8 cellular contexts compared by ENCODE assay signal in the genomic region with DNA sequence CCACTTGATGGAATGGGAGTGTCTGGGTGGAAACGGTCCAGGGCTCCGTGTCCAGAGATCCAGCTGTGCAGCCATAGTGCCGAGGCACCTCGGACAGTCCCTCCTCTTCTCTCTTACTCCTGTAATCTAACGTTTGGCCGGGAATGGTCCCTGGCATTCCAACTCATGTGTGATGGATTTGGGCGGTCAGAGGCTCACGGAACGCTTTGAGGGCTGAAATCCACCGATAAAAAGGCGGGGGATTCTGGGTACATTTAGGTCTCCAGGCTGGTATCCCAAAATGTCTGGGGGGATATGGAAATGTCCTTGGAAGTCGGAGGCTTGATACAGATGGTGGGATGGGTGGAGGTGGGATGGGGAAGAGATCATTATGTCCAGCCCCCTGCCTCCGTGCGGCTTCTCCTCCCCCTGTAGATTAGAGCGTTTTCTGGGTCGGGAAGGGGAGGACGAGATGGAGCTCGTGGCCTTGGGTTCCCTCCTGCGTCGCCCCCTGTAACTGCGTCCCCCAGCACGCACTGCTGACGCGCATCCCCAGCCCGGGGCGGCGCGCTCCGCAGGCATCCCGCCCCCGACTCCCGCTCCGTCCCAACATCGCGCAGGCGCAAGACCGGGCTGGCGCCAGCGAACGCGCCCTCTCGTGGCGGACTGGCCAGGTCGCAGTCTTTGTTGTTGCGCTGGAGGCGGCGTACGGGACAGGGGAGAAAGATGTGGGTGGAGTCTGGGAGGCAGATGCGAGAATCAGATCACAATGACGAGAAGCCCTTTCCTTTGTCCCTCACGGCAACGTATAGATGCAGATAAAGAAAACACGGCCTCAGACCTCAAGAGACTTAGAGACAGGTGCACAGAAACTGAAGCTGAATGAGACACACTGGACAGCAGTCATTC.
DNase-seq lines count a peak whose midpoint lies in the region; ATAC-seq and TF ChIP-seq lines count a peak whose summit lies in the region.

No MANE protein-coding gene starts in this region.

- peak overlapping the region; percentile 80 for H3K4me3 ChIP-seq in AG10803 (ENCODE audit: low read length)

- peak; percentile 82 for TF ChIP-seq CTCF in AG10803 (conservative IDR thresholded peaks at IDR 0.05; ENCODE audit: low read length)

- ATAC-seq in GM19023 (IDR thresholded peaks at IDR 0.05; ENCODE audit: unreplicated experiment) (peak; percentile 76), HG03342 (IDR thresholded peaks at IDR 0.05; ENCODE audit: unreplicated experiment) (peak; percentile 82)
- peak; percentile 98 for ATAC-seq in activated CD4-positive, CD25-positive, alpha-beta regulatory T cell treated with anti-CD3 and anti-CD28 coated beads, Interleukin-2, amount 50 U/mL, for 24 hours

- DNase-seq in AG10803 (ENCODE audit: low read depth) (peak; percentile 83), NCI-H446 treated with DMSO at 0.1 percent for 48 hours (lab: John Stamatoyannopoulos, UW) (peak; percentile 76), cerebellar cortex (ENCODE audit: low spot score) (peak; percentile 90), kidney tubule cell (ENCODE audit: low spot score) (peak; percentile 86)
- DNase-seq in stimulated activated CD4-positive, alpha-beta T cell treated with anti-CD3 and anti-CD28 coated beads, Interleukin-15, amount 100 ng/mL, for 48 hours (ENCODE audit: low read depth in 2 of 2): peak; percentile 91 to 93

Comparison
In these comparisons a context has a peak if more than half of its experiments do, and no peak if none do; other contexts are left out.
1. Peak in every context shown above with its lines: DNase-seq, ATAC-seq and H3K4me3 ChIP-seq.